Comparison of ENCODE assay signal across 18 cellular contexts in genomic region chr7:75958802-75959543, GRCh38. TPM values are rescaled to one million over a fixed set of nuclear protein-coding genes. Genes with fewer than 3 reads are reported as not detected.
A peak's percentile ranks its signal among the peaks of the same experiment; 100 is the strongest.
DNase-seq lines count a peak whose midpoint lies in the region; ATAC-seq, FAIRE-seq and TF ChIP-seq lines count a peak whose summit lies in the region.
"Had no signal": no experiment of that assay in that cellular context is flagged by ENCODE, and none has a peak within 500 bp of the region (broad histone marks: within the 10 kb centered on the region; RNA-seq: fewer than 3 reads in every experiment).

No MANE protein-coding gene starts in this region.

- no peak overlapping the region for H3K27ac ChIP-seq in PC-3 (ENCODE audit: low read length)
- peak overlapping the region in 2 of 4 donors; percentile 69 to 78 for H3K27ac ChIP-seq in pancreas
- H3K27ac ChIP-seq: breast epithelium had no signal

- H3K4me1 ChIP-seq in PC-3 (ENCODE audit: insufficient read depth, low read length) (peaks cover 15% of the 10 kb centered on the region), pancreas (peaks cover 0 to 4% (median 0%) of the 10 kb centered on the region in 3 donors)
- H3K4me1 ChIP-seq: breast epithelium had no signal

- H3K4me1 Mint-ChIP-seq in Calu3 (ENCODE audit: low read depth, unreplicated experiment) = peaks cover 19% of the 10 kb centered on the region
- H3K4me1 Mint-ChIP-seq: activated T-helper 17 cell treated with anti-CD3 and anti-CD28 coated beads, Interleukin-2, amount 50 U/mL, for 72 hours had no signal

- no peaks in the 10 kb centered on the region for H3F3A ChIP-seq in PC-3 (ENCODE audit: low read length, unreplicated experiment)

- H3K4me3 ChIP-seq in PC-3 (ENCODE audit: low read length) = no peak overlapping the region
- no peak overlapping the region for H3K4me3 ChIP-seq in fibroblast of villous mesenchyme (ENCODE audit: low read depth, low read length)
- H3K4me3 ChIP-seq in pancreas = no peak overlapping the region
- H3K4me3 ChIP-seq: breast epithelium had no signal

- CTCF ChIA-PET in Calu3 (lab: Charles Lee) = interaction anchor here (0.5 kb wide), 1 partner anchor 17 kb away, joined by 3 read pairs; no protein-coding TSS in a partner anchor
- CTCF ChIA-PET in PC-3 (lab: Charles Lee) = no interaction called here

- WGBS in pancreas, 2 donors = 79 to 82% methylated on average over 9 of the region's 9 CpGs

- H3K36me3 Mint-ChIP-seq in Calu3 (ENCODE audit: insufficient read depth, unreplicated experiment) = peaks cover 19% of the 10 kb centered on the region

- H3K9me3 ChIP-seq in PC-3 (ENCODE audit: low read length) (no peaks in the 10 kb centered on the region), pancreas (no peaks in the 10 kb centered on the region)
- H3K9me3 ChIP-seq: breast epithelium had no signal

- TF ChIP-seq CTCF in Calu3 (IDR thresholded peaks at IDR 0.05; ENCODE audit: unreplicated experiment) = no peak
- no peak for TF ChIP-seq CTCF in PC-3 (conservative IDR thresholded peaks at IDR 0.05; ENCODE audit: low read depth, low read length)
- TF ChIP-seq CTCF in fibroblast of villous mesenchyme (IDR thresholded peaks at IDR 0.05; ENCODE audit: insufficient read depth, low read depth, low read length) = no peak
- TF ChIP-seq CTCF in pancreas (IDR thresholded peaks at IDR 0.05) = no peak

- H3K79me2 ChIP-seq in PC-3 (ENCODE audit: low read length) = no peaks in the 10 kb centered on the region

- intact Hi-C loops in Calu3 (cut with micrococcal nuclease; ENCODE audit: unreplicated experiment) = loop anchor here (5.0 kb wide), 1 partner anchor 92 kb away; no protein-coding TSS in a partner anchor
- intact Hi-C loops in PC-3 (cut with micrococcal nuclease) = no loop called here
- intact Hi-C loops in pancreas (cut with DNase I) = no loop called here

- H3K9me2 ChIP-seq in PC-3 (replicated peaks; ENCODE audit: low read length) = no peaks in the 10 kb centered on the region

- no peak overlapping the region for H2AFZ ChIP-seq in PC-3 (ENCODE audit: low read length)

- H4K20me1 ChIP-seq in PC-3 (ENCODE audit: low read length) = 0 out of 2 replicates have a peak, but pooled peaks cover 4% of the 10 kb centered on the region

- no peak overlapping the region for H3K9ac ChIP-seq in PC-3 (ENCODE audit: low read length)

- no TSS peak for BruUV-seq in Calu3 (replicated peaks; lab: Mats Ljungman, UMichigan)
- no TSS peak for BruUV-seq in PC-3 (replicated peaks; lab: Mats Ljungman, UMichigan)

- H3K27me3 ChIP-seq in PC-3 (ENCODE audit: low read length) = no peaks in the 10 kb centered on the region
- H3K27me3 ChIP-seq in pancreas = no peaks in the 10 kb centered on the region
- H3K27me3 ChIP-seq: breast epithelium had no signal

- no peak overlapping the region for H3K4me2 ChIP-seq in PC-3 (ENCODE audit: low read length)

- H3K36me3 ChIP-seq in PC-3 (ENCODE audit: low read depth, low read length) (peaks cover 21% of the 10 kb centered on the region), pancreas (peaks cover 0 to 24% (median 0%) of the 10 kb centered on the region in 3 donors)
- H3K36me3 ChIP-seq: breast epithelium had no signal

- POLR2A ChIA-PET in PC-3 (lab: Charles Lee; ENCODE audit: unreplicated experiment) = no interaction called here

- DNase-seq in Calu3 (no peak), PC-3 (peak; percentile 62), fibroblast of villous mesenchyme (ENCODE audit: low read depth) (peak; percentile 80), non-pigmented ciliary epithelial cell (ENCODE audit: low read depth) (peak; percentile 42), pancreas (no peak)
- DNase-seq: activated CD4-positive, alpha-beta T cell treated with anti-CD3 and anti-CD28 coated beads for 48 hours; CD4-positive, CD25-positive, alpha-beta regulatory T cell; cortex of kidney; HCEC 1CT; NCI-H1436 treated with DMSO at 0.1 percent for 48 hours had no signal

- H3K27me3 Mint-ChIP-seq in Calu3 (ENCODE audit: unreplicated experiment) = no peaks in the 10 kb centered on the region
- H3K27me3 Mint-ChIP-seq: activated T-helper 17 cell treated with anti-CD3 and anti-CD28 coated beads, Interleukin-2, amount 50 U/mL, for 72 hours had no signal

- H3K4me3 Mint-ChIP-seq in Calu3 (ENCODE audit: low read depth, unreplicated experiment) = peak overlapping the region; percentile 18
- H3K4me3 Mint-ChIP-seq: activated T-helper 17 cell treated with anti-CD3 and anti-CD28 coated beads, Interleukin-2, amount 50 U/mL, for 72 hours; CD4-positive, CD25-positive, alpha-beta regulatory T cell had no signal

- FAIRE-seq in pancreas (lab: Jason Lieb, UNC) = no peak
- FAIRE-seq: endometrium, GM12891 had no signal

- H3K9me3 Mint-ChIP-seq in Calu3 (ENCODE audit: low read depth, unreplicated experiment) = no peaks in the 10 kb centered on the region
- H3K9me3 Mint-ChIP-seq: activated T-helper 17 cell treated with anti-CD3 and anti-CD28 coated beads, Interleukin-2, amount 50 U/mL, for 72 hours; CD4-positive, CD25-positive, alpha-beta regulatory T cell had no signal

- H3K27ac Mint-ChIP-seq in Calu3 (ENCODE audit: unreplicated experiment) = peak overlapping the region; percentile 36
- H3K27ac Mint-ChIP-seq: activated T-helper 17 cell treated with anti-CD3 and anti-CD28 coated beads, Interleukin-2, amount 50 U/mL, for 72 hours had no signal

- ATAC-seq in PC-3 (peak; percentile 45), HG02759 (IDR thresholded peaks at IDR 0.05; ENCODE audit: unreplicated experiment) (no peak), HG03571 (IDR thresholded peaks at IDR 0.05; ENCODE audit: unreplicated experiment) (no peak), pancreas (no peak), GM21447 (IDR thresholded peaks at IDR 0.05; ENCODE audit: unreplicated experiment) (no peak)
- ATAC-seq: activated T-helper 17 cell treated with anti-CD3 and anti-CD28 coated beads, Interleukin-2, amount 50 U/mL, for 72 hours; sciatic nerve had no signal

RNA-seq across cellular contexts. Expression of gene TMEM120A, which starts 35.4 kb away (rescaled TPM):
- 19.3 and 30.8 TPM in 2 replicates for total RNA-seq in Calu3 (2022)
- 17.9 and 18.6 TPM in 2 replicates for total RNA-seq in PC-3 (2014; rRNA removed)
- total RNA-seq in fibroblast of villous mesenchyme = 18.4 and 30.2 TPM in 2 replicates
- total RNA-seq in pancreas = 10 to 100 TPM; 29.5 to 38.7 (median 33.6) TPM
- polyA plus RNA-seq in pancreas = 10 to 100 TPM; 71.8 to 72.0 TPM

RNA-seq across cellular contexts. Expression of gene POR, which starts 44.0 kb away (rescaled TPM):
- 65.8 and 83.1 TPM in 2 replicates for total RNA-seq in Calu3 (2022)
- total RNA-seq in PC-3 (2014; rRNA removed) = 112 and 119 TPM in 2 replicates
- total RNA-seq in fibroblast of villous mesenchyme = 77.0 and 90.7 TPM in 2 replicates
- total RNA-seq in pancreas = 10 to 100 TPM; 29.7 to 71.6 (median 41.7) TPM
- 10 to 100 TPM; 84.2 to 99.0 TPM for polyA plus RNA-seq in pancreas

Comparison
In these comparisons a context has a peak if more than half of its experiments do, and no peak if none do; other contexts are left out.
1. DNase-seq: peak in PC-3 (single experiment), fibroblast of villous mesenchyme (single experiment) and non-pigmented ciliary epithelial cell (single experiment); none in Calu3 (single experiment) and pancreas (0 of 6).